Comparison of ENCODE assay signal across 8 cellular contexts in genomic region chr10:22505923-22506685, GRCh38.
A peak's percentile ranks its signal among the peaks of the same experiment; 100 is the strongest.
DNase-seq lines count a peak whose midpoint lies in the region; FAIRE-seq and TF ChIP-seq lines count a peak whose summit lies in the region.

No MANE protein-coding gene starts in this region.

- DNase-seq in GM12865 (ENCODE audit: low read depth): peak; percentile 34
- DNase-seq in M059J (ENCODE audit: low read depth): peak; percentile 51
- DNase-seq in activated gamma-delta T cell treated with anti-CD3 and anti-CD28 coated beads, Interleukin-2, amount 50 U/mL, for 16 hours (ENCODE audit: low read depth): peak; percentile 54
- peak; percentile 53 for DNase-seq in stimulated activated CD4-positive, alpha-beta T cell treated with anti-CD3 and anti-CD28 coated beads, Interleukin-1b, Interleukin-23, amount 100 ng/mL, for 48 hours
- DNase-seq in SHP77 (lab: John Stamatoyannopoulos, UW): no peak
- DNase-seq in NCI-H748 treated with DMSO at 0.1 percent for 48 hours (lab: John Stamatoyannopoulos, UW): no peak
- DNase-seq in HPDE6-E6E7 (ENCODE audit: extremely low spot score): no peak
- no peak for DNase-seq in GM12892 (ENCODE audit: insufficient read length)

- TF ChIP-seq POLR2A in GM12892 (IDR thresholded peaks at IDR 0.05; ENCODE audit: low read depth, low read length): no peak

- no peak overlapping the region for H3K4me3 ChIP-seq in GM12865 (ENCODE audit: low read depth, low read length)

- no peak for FAIRE-seq in GM12892 (lab: Jason Lieb, UNC)

- TF ChIP-seq CTCF in GM12865 (IDR thresholded peaks at IDR 0.05; ENCODE audit: insufficient read depth, low read depth, low read length, missing control alignments): no peak

Comparison
In these comparisons a context has a peak if more than half of its experiments do, and no peak if none do; other contexts are left out.
1. DNase-seq: peak in GM12865 (single experiment), M059J (single experiment), activated gamma-delta T cell treated with anti-CD3 and anti-CD28 coated beads, Interleukin-2, amount 50 U/mL, for 16 hours (single experiment) and stimulated activated CD4-positive, alpha-beta T cell treated with anti-CD3 and anti-CD28 coated beads, Interleukin-1b, Interleukin-23, amount 100 ng/mL, for 48 hours (single experiment); none in SHP77 (0 of 2), NCI-H748 treated with DMSO at 0.1 percent for 48 hours (single experiment), HPDE6-E6E7 (single experiment) and GM12892 (single experiment).